8 cellular contexts compared by ENCODE assay signal in the genomic region with DNA sequence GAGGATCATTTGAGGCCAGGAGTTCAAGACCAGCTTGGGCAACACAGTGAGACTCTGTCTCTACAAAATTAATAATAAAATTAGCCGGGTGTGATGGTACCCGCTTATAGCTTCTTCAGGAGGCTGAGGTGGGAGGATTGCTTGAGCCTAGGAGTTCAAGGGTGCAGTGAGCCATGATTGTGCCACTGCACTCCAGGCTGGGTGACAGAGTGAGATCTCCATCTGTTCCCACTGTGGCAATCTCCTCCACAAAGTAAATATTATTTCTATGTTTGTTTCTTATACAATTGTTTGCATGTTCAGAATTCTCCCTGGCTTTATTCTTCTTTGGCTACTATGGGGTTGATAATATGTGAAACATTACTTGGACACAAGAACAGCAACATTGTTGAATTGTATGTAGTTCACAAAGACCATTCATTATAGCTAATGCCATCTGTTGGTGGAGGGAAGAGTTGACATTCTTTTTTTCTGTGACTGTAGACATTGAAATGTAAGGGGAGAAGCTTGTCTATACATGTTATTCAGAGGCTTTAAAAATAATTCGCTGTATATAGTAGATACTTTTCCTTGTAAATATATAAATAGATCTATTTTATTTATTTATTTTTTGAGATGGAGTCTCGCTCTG. TPM values are rescaled to one million over a fixed set of nuclear protein-coding genes. Genes with fewer than 3 reads are reported as not detected.
A peak's percentile ranks its signal among the peaks of the same experiment; 100 is the strongest.
DNase-seq lines count a peak whose midpoint lies in the region; TF ChIP-seq lines count a peak whose summit lies in the region.

No MANE protein-coding gene starts in this region.

- no peaks in the 10 kb centered on the region for H3K27me3 ChIP-seq in dorsolateral prefrontal cortex

- intact Hi-C loops in dorsolateral prefrontal cortex (cut with DNase I), result no loop called here

- H3K27ac ChIP-seq in dorsolateral prefrontal cortex, result no peak overlapping the region

- DNase-seq in NCI-H510A treated with DMSO at 0.1 percent for 48 hours (lab: John Stamatoyannopoulos, UW) (peak; percentile 32), NCI-H510A (lab: John Stamatoyannopoulos, UW) (no peak), NCI-H69 (lab: John Stamatoyannopoulos, UW) (peak; percentile 18), dorsolateral prefrontal cortex (no peak), myocyte (ENCODE audit: low read depth) (peak; percentile 63), NCI-H1048 (lab: John Stamatoyannopoulos, UW) (no peak), mucosa of gallbladder (ENCODE audit: low spot score) (no peak)
- DNase-seq in activated naive CD4-positive, alpha-beta T cell (lab: John Stamatoyannopoulos, UW), result no peak

- H3K4me3 ChIP-seq in dorsolateral prefrontal cortex, result no peak overlapping the region

- peak; percentile 24 to 70 (median 50) for TF ChIP-seq CTCF in dorsolateral prefrontal cortex (IDR thresholded peaks at IDR 0.05 in 54 of 56, conservative IDR thresholded peaks at IDR 0.05 in 2 of 56; ENCODE audit: low read depth in 1 of 56, partially characterized antibody in 56 of 56)

RNA-seq across cellular contexts. Expression of gene SRSF10, which starts 47.8 kb away (rescaled TPM):
- 10 to 100 TPM; 59.4 to 96.0 (median 77.6) TPM for total RNA-seq in dorsolateral prefrontal cortex
- total RNA-seq in myocyte, result 90.9 and 99.3 TPM in 2 replicates
- polyA plus RNA-seq in myocyte (2012), result 57.7 TPM
- total RNA-seq in mucosa of gallbladder, result 78.9 TPM

Comparison
In these comparisons a context has a peak if more than half of its experiments do, and no peak if none do; other contexts are left out.
1. DNase-seq: peak in NCI-H510A treated with DMSO at 0.1 percent for 48 hours (single experiment), NCI-H69 (single experiment) and myocyte (single experiment); none in NCI-H510A (single experiment), dorsolateral prefrontal cortex (0 of 10), NCI-H1048 (single experiment), mucosa of gallbladder (single experiment) and activated naive CD4-positive, alpha-beta T cell (0 of 4).